In genomic region chr1:94648225-94649007, GRCh38 we compare ENCODE assay signal across 8 cellular contexts.
DNase-seq lines count a peak whose midpoint lies in the region; ATAC-seq and TF ChIP-seq lines count a peak whose summit lies in the region.

No MANE protein-coding gene starts in this region.

- H3K27me3 Mint-ChIP-seq in nephron (ENCODE audit: low read depth): no peaks in the 10 kb centered on the region
- H3K27me3 Mint-ChIP-seq in glutamatergic neuron (ENCODE audit: unreplicated experiment): no peaks in the 10 kb centered on the region
- peaks cover 3% of the 10 kb centered on the region for H3K27me3 Mint-ChIP-seq in activated T-cell treated with anti-CD3 and anti-CD28 coated beads, Interleukin-2, amount 50 U/mL, for 24 hours

- H3K27ac Mint-ChIP-seq in nephron: peak overlapping the region; percentile 78 to 88 (median 83)
- H3K27ac Mint-ChIP-seq in glutamatergic neuron (ENCODE audit: unreplicated experiment): no peak overlapping the region
- no peak overlapping the region for H3K27ac Mint-ChIP-seq in activated T-cell treated with anti-CD3 and anti-CD28 coated beads, Interleukin-2, amount 50 U/mL, for 24 hours

- peak overlapping the region; percentile 61 to 87 (median 76) for H3K27ac ChIP-seq in esophagus squamous epithelium

- H3K4me1 ChIP-seq in esophagus squamous epithelium: peaks cover 0 to 18% (median 7%) of the 10 kb centered on the region in 3 donors

- TF ChIP-seq CTCF in esophagus squamous epithelium (IDR thresholded peaks at IDR 0.05): no peak
- TF ChIP-seq CTCF in nephron (IDR thresholded peaks at IDR 0.05; ENCODE audit: unreplicated experiment in 3 of 3): no peak
- TF ChIP-seq CTCF in glutamatergic neuron (IDR thresholded peaks at IDR 0.05; ENCODE audit: partially characterized antibody, unreplicated experiment): no peak

- peak overlapping the region in 1 of 4 donors; percentile 22 for H3K4me3 ChIP-seq in esophagus squamous epithelium

- H3K4me3 Mint-ChIP-seq in nephron (peak overlapping the region in 1 of 3 experiments; percentile 23), glutamatergic neuron (ENCODE audit: unreplicated experiment) (no peak overlapping the region)
- no peak overlapping the region for H3K4me3 Mint-ChIP-seq in activated T-cell treated with anti-CD3 and anti-CD28 coated beads, Interleukin-2, amount 50 U/mL, for 24 hours

- H3K9me3 Mint-ChIP-seq in nephron (no peaks in the 10 kb centered on the region), glutamatergic neuron (ENCODE audit: unreplicated experiment) (peaks cover 1% of the 10 kb centered on the region)
- H3K9me3 Mint-ChIP-seq in activated T-cell treated with anti-CD3 and anti-CD28 coated beads, Interleukin-2, amount 50 U/mL, for 24 hours: no peaks in the 10 kb centered on the region

- TF ChIP-seq POLR2A in esophagus squamous epithelium (IDR thresholded peaks at IDR 0.05): no peak

- intact Hi-C loops in esophagus squamous epithelium (cut with DNase I): no loop called here

- H3K4me1 Mint-ChIP-seq in nephron (peaks cover 17% of the 10 kb centered on the region), glutamatergic neuron (ENCODE audit: low read depth, unreplicated experiment) (no peaks in the 10 kb centered on the region)
- no peaks in the 10 kb centered on the region for H3K4me1 Mint-ChIP-seq in activated T-cell treated with anti-CD3 and anti-CD28 coated beads, Interleukin-2, amount 50 U/mL, for 24 hours (ENCODE audit: low read depth)

- no peaks in the 10 kb centered on the region for H3K36me3 Mint-ChIP-seq in nephron (ENCODE audit: low read depth)
- no peaks in the 10 kb centered on the region for H3K36me3 Mint-ChIP-seq in glutamatergic neuron (ENCODE audit: unreplicated experiment)
- no peaks in the 10 kb centered on the region for H3K36me3 Mint-ChIP-seq in activated T-cell treated with anti-CD3 and anti-CD28 coated beads, Interleukin-2, amount 50 U/mL, for 24 hours (ENCODE audit: low read depth)

- WGBS in esophagus squamous epithelium, 2 donors: 31 to 33% methylated on average over 13 to 14 of the region's 14 CpGs

- ATAC-seq in GM18909 (IDR thresholded peaks at IDR 0.05; ENCODE audit: poor library complexity, unreplicated experiment): no peak

- no peaks in the 10 kb centered on the region for H3K36me3 ChIP-seq in esophagus squamous epithelium

- no peaks in the 10 kb centered on the region for H3K9me3 ChIP-seq in esophagus squamous epithelium

- DNase-seq in A172 (ENCODE audit: low spot score) (peak; percentile 95), NCI-H226 (peak; percentile 98), esophagus squamous epithelium (lab: John Stamatoyannopoulos, UW) (no peak), glutamatergic neuron (no peak), KBM-7 (no peak)
- DNase-seq in activated T-cell treated with anti-CD3 and anti-CD28 coated beads, Interleukin-2, amount 50 U/mL, for 24 hours: no peak

- in situ Hi-C loops in KBM-7 (cut with MboI; ENCODE audit: low pct_unique_long_range_greater_than_20kb, low sequenced_read_pairs): no loop called here

- H3K27me3 ChIP-seq in esophagus squamous epithelium: no peaks in the 10 kb centered on the region

Comparison
In these comparisons a context has a peak if more than half of its experiments do, and no peak if none do; other contexts are left out.
1. DNase-seq: peak in A172 (single experiment) and NCI-H226 (single experiment); none in esophagus squamous epithelium (single experiment), glutamatergic neuron (single experiment), KBM-7 (single experiment) and activated T-cell treated with anti-CD3 and anti-CD28 coated beads, Interleukin-2, amount 50 U/mL, for 24 hours (single experiment).
2. H3K27ac Mint-ChIP-seq: peak in nephron (3 of 3); none in glutamatergic neuron (single experiment) and activated T-cell treated with anti-CD3 and anti-CD28 coated beads, Interleukin-2, amount 50 U/mL, for 24 hours (single experiment).